In the genomic region with DNA sequence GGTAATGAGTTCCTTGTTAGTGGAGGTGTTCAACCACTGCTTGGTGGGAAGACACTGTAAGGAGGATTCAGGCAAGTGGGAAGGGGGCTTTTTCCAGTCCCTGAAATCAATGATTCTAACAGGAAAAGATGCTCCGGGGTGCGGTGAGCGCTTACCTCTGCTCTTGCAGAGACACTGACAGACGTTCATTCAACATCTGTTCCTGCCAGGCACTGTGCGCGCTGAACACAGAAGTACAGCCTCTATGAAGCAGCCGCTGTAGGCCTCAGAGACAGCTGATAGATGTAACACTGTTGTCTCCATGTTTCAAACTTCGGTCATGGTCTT, we compare ENCODE assay signal across 9 cellular contexts. TPM values are rescaled to one million over a fixed set of nuclear protein-coding genes. Genes with fewer than 3 reads are reported as not detected.
DNase-seq lines count a peak whose midpoint lies in the region; ATAC-seq, FAIRE-seq and TF ChIP-seq lines count a peak whose summit lies in the region.
"Had no signal": no experiment of that assay in that cellular context is flagged by ENCODE, and none has a peak within 500 bp of the region (broad histone marks: within the 10 kb centered on the region; RNA-seq: fewer than 3 reads in every experiment).

No MANE protein-coding gene starts in this region.

- H3K4me2 ChIP-seq in H1 (ENCODE audit: insufficient read depth in 1 of 2, low read depth in 2 of 2, low read length in 2 of 2) (peak overlapping the region; percentile 79 to 82), neuronal stem cell (ENCODE audit: insufficient read depth, low read length, poor library complexity, severe bottlenecking) (no peak overlapping the region)

- ATAC-seq in GM21526 (IDR thresholded peaks at IDR 0.05; ENCODE audit: low FRiP score, unreplicated experiment) (no peak), GM21619 (IDR thresholded peaks at IDR 0.05; ENCODE audit: unreplicated experiment) (no peak)

- no peak overlapping the region for H3K56ac ChIP-seq in H1 (replicated peaks; ENCODE audit: insufficient read length, low read depth, low read length)

- no peak overlapping the region for H3K23ac ChIP-seq in H1 (ENCODE audit: insufficient read length)
- no peak overlapping the region for H3K23ac ChIP-seq in neuronal stem cell (ENCODE audit: low read depth, low read length, poor library complexity)

- H3K4me3 ChIP-seq in CD4-positive, alpha-beta memory T cell (ENCODE audit: low read length in 2 of 2): peak overlapping the region in 1 of 2 donors; percentile 59
- H3K4me3 ChIP-seq in H1 (ENCODE audit: extremely low read depth in 1 of 4, insufficient read depth in 2 of 4, low read depth in 3 of 4, low read length in 4 of 4) (peak overlapping the region in 2 of 4 experiments; percentile 48 to 61; a peak in 3 of 8 replicates), neuronal stem cell (ENCODE audit: low read length in 2 of 2) (no peak overlapping the region)
- H3K4me3 ChIP-seq: K562 had no signal

- no peak overlapping the region for H3K9ac ChIP-seq in H1 (replicated peaks in 1 of 4; ENCODE audit: extremely low read depth in 1 of 4, low read depth in 3 of 4, low read length in 3 of 4)
- H3K9ac ChIP-seq in neuronal stem cell (ENCODE audit: low read depth, low read length, poor library complexity): no peak overlapping the region

- H3K9me3 Mint-ChIP-seq in CD4-positive, alpha-beta memory T cell: no peaks in the 10 kb centered on the region

- no peak for DNase-seq in CD4-positive, alpha-beta memory T cell
- DNase-seq in SHP77 (lab: John Stamatoyannopoulos, UW) (peak; percentile 26 to 45), H1 (ENCODE audit: low read depth in 1 of 2, low spot score in 2 of 2) (no peak), neuronal stem cell (ENCODE audit: low spot score) (no peak), NCI-H345 treated with DMSO at 0.1 percent for 48 hours (lab: John Stamatoyannopoulos, UW; ENCODE audit: unreplicated experiment) (no peak), AG08396 (ENCODE audit: low spot score) (no peak)

- H3K4ac ChIP-seq in H1 (replicated peaks; ENCODE audit: insufficient read length, low read depth, low read length) (no peak overlapping the region), neuronal stem cell (ENCODE audit: low read length) (no peak overlapping the region)

- CTCF ChIA-PET in CD4-positive, alpha-beta memory T cell (lab: Charles Lee; ENCODE audit: partially characterized antibody): interaction anchor here (1.5 kb wide), 1 partner anchor 99 kb away, joined by 6 read pairs; no protein-coding TSS in a partner anchor
- CTCF ChIA-PET in H1 (lab: Charles Lee; ENCODE audit: partially characterized antibody): interaction anchor here (0.5 to 1.6 kb wide), 2 partner anchors 87 to 176 kb away, joined by 3 read pairs; no protein-coding TSS in a partner anchor

- no peak for FAIRE-seq in H1 (lab: Jason Lieb, UNC)
- FAIRE-seq: K562 had no signal

- no peak overlapping the region for H2BK15ac ChIP-seq in H1 (ENCODE audit: low read length)
- H2BK15ac ChIP-seq in neuronal stem cell (ENCODE audit: low read length): no peak overlapping the region

- peaks cover 24 to 45% (median 36%) of the 10 kb centered on the region in 4 donors for H3K4me1 Mint-ChIP-seq in CD4-positive, alpha-beta memory T cell

- no peak overlapping the region for H4K91ac ChIP-seq in H1 (replicated peaks; ENCODE audit: insufficient read length, low read length)
- no peak overlapping the region for H4K91ac ChIP-seq in neuronal stem cell (ENCODE audit: low read depth, low read length, poor library complexity)

- H2AK5ac ChIP-seq in H1 (ENCODE audit: low read depth, low read length) (no peak overlapping the region), neuronal stem cell (ENCODE audit: low read depth, low read length) (no peak overlapping the region)

- peak overlapping the region; percentile 89 to 97 (median 94) for H3K4me3 Mint-ChIP-seq in CD4-positive, alpha-beta memory T cell

- intact Hi-C loops in CD4-positive, alpha-beta memory T cell (cut with micrococcal nuclease): loop anchor here (10.0 kb wide), 1 partner anchor 1030 kb away; the partner anchor contains the start of gene YPEL5

- H3K14ac ChIP-seq in H1 (ENCODE audit: insufficient read length): no peak overlapping the region
- H3K14ac ChIP-seq in neuronal stem cell (ENCODE audit: low read length): no peak overlapping the region

- TF ChIP-seq RAD21 in H1 (IDR thresholded peaks at IDR 0.05 in 1 of 2, conservative IDR thresholded peaks at IDR 0.05 in 1 of 2; ENCODE audit: low read depth in 2 of 2, low read length in 2 of 2): no peak

- peaks cover 0 to 9% of the 10 kb centered on the region in 2 donors for H3K36me3 Mint-ChIP-seq in CD4-positive, alpha-beta memory T cell

- no peaks in the 10 kb centered on the region for H3K27me3 ChIP-seq in CD4-positive, alpha-beta memory T cell (ENCODE audit: insufficient read depth, low read length)
- H3K27me3 ChIP-seq in H1 (replicated peaks in 1 of 4; ENCODE audit: control insufficient read depth in 3 of 4, extremely low read depth in 1 of 4, insufficient read depth in 3 of 4, low read length in 3 of 4) (peaks cover 34 to 44% (median 42%) of the 10 kb centered on the region in 4 experiments), neuronal stem cell (ENCODE audit: control insufficient read depth in 3 of 3, insufficient read depth in 3 of 3, low read depth in 1 of 3, low read length in 3 of 3) (peaks cover 2 to 43% (median 24%) of the 10 kb centered on the region in 3 experiments)

- H3K9me3 ChIP-seq in CD4-positive, alpha-beta memory T cell (ENCODE audit: control insufficient read depth in 1 of 2, low read length in 2 of 2): no peaks in the 10 kb centered on the region
- H3K9me3 ChIP-seq in H1 (ENCODE audit: insufficient read depth in 2 of 2, low read depth in 1 of 2, low read length in 1 of 2): no peaks in the 10 kb centered on the region
- H3K9me3 ChIP-seq in neuronal stem cell (replicated peaks in 1 of 2; ENCODE audit: control insufficient read depth in 2 of 2, insufficient read depth in 1 of 2, low read depth in 1 of 2, low read length in 2 of 2): peaks cover 0 to 2% of the 10 kb centered on the region in 2 donors

- WGBS in H1 (ENCODE audit: extremely low coverage in 1 of 2, insufficient coverage in 1 of 2, insufficient read length in 1 of 2, insufficient replicate concordance in 2 of 2, low coverage in 1 of 2, low lambda C conversion rate in 2 of 2, missing lambda C conversion rate in 1 of 2), 2 experiments: 86% methylated on average over 8 of the region's 8 CpGs; no CpG with 5 or more reads in 1 of the 2 experiments
- WGBS in neuronal stem cell (ENCODE audit: extremely low coverage in 2 of 2, insufficient read length in 2 of 2, insufficient replicate concordance in 1 of 2), 2 donors: no CpG with 5 or more reads among the region's 8 CpGs

- H3K23me2 ChIP-seq in H1 (ENCODE audit: low read depth, low read length): peaks cover 6% of the 10 kb centered on the region; the same call in 1 of the 2 replicates

- H4K8ac ChIP-seq in H1 (ENCODE audit: extremely low read depth, insufficient read depth, low read length) (no peak overlapping the region), neuronal stem cell (ENCODE audit: low read depth, low read length) (no peak overlapping the region)

- H2BK120ac ChIP-seq in H1 (replicated peaks; ENCODE audit: low read depth, low read length) (no peak overlapping the region), neuronal stem cell (ENCODE audit: low read depth, low read length) (no peak overlapping the region)

- H3K4me1 ChIP-seq in CD4-positive, alpha-beta memory T cell (ENCODE audit: insufficient read depth, low read length): peaks cover 40% of the 10 kb centered on the region
- H3K4me1 ChIP-seq in H1 (replicated peaks in 1 of 4; ENCODE audit: control insufficient read depth in 3 of 4, insufficient read depth in 4 of 4, low read length in 3 of 4) (peaks cover 0 to 5% (median 0%) of the 10 kb centered on the region in 4 experiments; a peak in 1 of 7 replicates), neuronal stem cell (ENCODE audit: control insufficient read depth in 2 of 2, insufficient read depth in 1 of 2, low read depth in 1 of 2, low read length in 2 of 2) (peaks cover 0 to 3% of the 10 kb centered on the region in 2 donors)

- TF ChIP-seq EP300 in H1 (IDR thresholded peaks at IDR 0.05; ENCODE audit: borderline replicate concordance in 1 of 2, low read depth in 2 of 2, low read length in 2 of 2): no peak

- H2BK5ac ChIP-seq in H1 (ENCODE audit: low read depth, low read length): no peak overlapping the region
- no peak overlapping the region for H2BK5ac ChIP-seq in neuronal stem cell (ENCODE audit: low read length)

- no peaks in the 10 kb centered on the region for H3K79me2 ChIP-seq in H1 (ENCODE audit: control insufficient read depth in 1 of 2, insufficient read depth in 2 of 2, low read length in 2 of 2)

- no peak overlapping the region for H2BK20ac ChIP-seq in H1 (ENCODE audit: low read length)

- H2AFZ ChIP-seq in H1 (ENCODE audit: low read length) (no peak overlapping the region), neuronal stem cell (ENCODE audit: low read length) (peak overlapping the region; percentile 91)

- no peaks in the 10 kb centered on the region for H3K79me1 ChIP-seq in H1 (ENCODE audit: low read depth, low read length)
- H3K79me1 ChIP-seq in neuronal stem cell (ENCODE audit: low read depth, low read length): no peaks in the 10 kb centered on the region

- peak overlapping the region; percentile 56 for H3K27ac ChIP-seq in CD4-positive, alpha-beta memory T cell (ENCODE audit: low read depth, low read length)
- no peak overlapping the region for H3K27ac ChIP-seq in H1 (ENCODE audit: low read depth, low read length)
- H3K27ac ChIP-seq in neuronal stem cell (replicated peaks; ENCODE audit: low read length): no peak overlapping the region

- no peak for TF ChIP-seq POLR2A in H1 (IDR thresholded peaks at IDR 0.05; ENCODE audit: control extremely low read depth in 1 of 2, low read depth in 2 of 2, low read length in 2 of 2)

- H3K27me3 Mint-ChIP-seq in CD4-positive, alpha-beta memory T cell: peaks cover 0 to 2% of the 10 kb centered on the region in 2 donors

- POLR2A ChIA-PET in CD4-positive, alpha-beta memory T cell (lab: Charles Lee; ENCODE audit: partially characterized antibody): interaction anchor here (0.8 to 8.6 kb wide), 2 partner anchors 8 to 100 kb away, joined by 3 to 209 read pairs; no protein-coding TSS in a partner anchor
- POLR2A ChIA-PET in H1 (lab: Charles Lee; ENCODE audit: partially characterized antibody): no interaction called here

- H4K20me1 ChIP-seq in H1 (replicated peaks in 1 of 2; ENCODE audit: control insufficient read depth in 1 of 2, insufficient read depth in 2 of 2, low read length in 2 of 2): peaks cover 0 to 2% of the 10 kb centered on the region in 2 experiments

- no peak for TF ChIP-seq CTCF in H1 (IDR thresholded peaks at IDR 0.05; ENCODE audit: control extremely low read depth in 1 of 3, insufficient read depth in 1 of 3, low read depth in 1 of 3, low read length in 3 of 3)

- 0 out of 2 replicates have a peak overlapping the region, but pooled peaks have one; percentile 50 for H2BK12ac ChIP-seq in H1 (ENCODE audit: low read depth, low read length)
- H2BK12ac ChIP-seq in neuronal stem cell (ENCODE audit: low read length): no peak overlapping the region

- peak overlapping the region; percentile 87 to 98 (median 96) for H3K27ac Mint-ChIP-seq in CD4-positive, alpha-beta memory T cell

- H4K5ac ChIP-seq in H1 (ENCODE audit: insufficient read length, low read depth, low read length): no peak overlapping the region

- H3K36me3 ChIP-seq in CD4-positive, alpha-beta memory T cell (ENCODE audit: insufficient read depth, low read length): no peaks in the 10 kb centered on the region
- H3K36me3 ChIP-seq in H1 (ENCODE audit: control insufficient read depth in 2 of 4, insufficient read depth in 4 of 4, low read length in 3 of 4): no peaks in the 10 kb centered on the region; a peak in 1 of 8 replicates
- no peaks in the 10 kb centered on the region for H3K36me3 ChIP-seq in neuronal stem cell (replicated peaks in 1 of 2; ENCODE audit: control insufficient read depth in 2 of 2, insufficient read depth in 2 of 2, low read length in 2 of 2)

- no peak overlapping the region for H3K18ac ChIP-seq in H1 (ENCODE audit: extremely low read depth, low read length)
- no peak overlapping the region for H3K18ac ChIP-seq in neuronal stem cell (ENCODE audit: low read length)

RNA-seq across cellular contexts. Expression of gene CLIP4, which starts 0.7 kb away (rescaled TPM):
- 10 to 100 TPM; 65.2 to 69.2 TPM for total RNA-seq in CD4-positive, alpha-beta memory T cell
- 10 to 100 TPM; 23.1 to 24.6 TPM for polyA plus RNA-seq in CD4-positive, alpha-beta memory T cell
- total RNA-seq in H1 (2021; fragmentation: NEBNext Ultra II Directional; extraction: Animal tissue kit (Norgen Biotek cat#: 25700)): 0.09 TPM in 1 of 2 replicates, not detected in the other
- 0.02 and 0.08 TPM in 2 replicates for polyA plus RNA-seq in H1 (2011; rRNA removed)
- 0.05 TPM for polyA plus RNA-seq in H1 (2011; cell fraction: cytosol; rRNA removed)
- polyA plus RNA-seq in H1 (2011; cell fraction: nucleus; rRNA removed): 0.26 TPM
- 0.05 to 0.37 TPM (median 0.16 TPM) in 4 replicates for polyA plus RNA-seq in H1 (2012, experiment 1 of 2)
- 0.09 TPM for polyA plus RNA-seq in H1 (2012, experiment 2 of 2)
- polyA plus RNA-seq in H1 (2013, experiment 1 of 2): 0.08 TPM
- polyA plus RNA-seq in H1 (2013, experiment 2 of 2): 0.09 TPM
- 0.16 and 0.17 TPM in 2 replicates for polyA minus RNA-seq in H1 (2011; rRNA and poly(A)+ RNA removed)
- polyA minus RNA-seq in H1 (2011; cell fraction: cytosol; rRNA and poly(A)+ RNA removed): not detected
- 0.70 TPM for polyA minus RNA-seq in H1 (2011; cell fraction: nucleus; rRNA and poly(A)+ RNA removed)
- polyA plus RNA-seq in neuronal stem cell (2013, experiment 1 of 2): 2.2 TPM
- polyA plus RNA-seq in neuronal stem cell (2013, experiment 2 of 2): 2.4 TPM

RNA-seq across cellular contexts. Expression of gene PCARE, which starts 40.2 kb away (rescaled TPM):
- not detected for total RNA-seq in CD4-positive, alpha-beta memory T cell
- polyA plus RNA-seq in CD4-positive, alpha-beta memory T cell: not detected
- total RNA-seq in H1 (2021; fragmentation: NEBNext Ultra II Directional; extraction: Animal tissue kit (Norgen Biotek cat#: 25700)): not detected in 2 replicates
- not detected in 2 replicates for polyA plus RNA-seq in H1 (2011; rRNA removed)
- polyA plus RNA-seq in H1 (2011; cell fraction: cytosol; rRNA removed): not detected
- not detected for polyA plus RNA-seq in H1 (2011; cell fraction: nucleus; rRNA removed)
- not detected in 4 replicates for polyA plus RNA-seq in H1 (2012, experiment 1 of 2)
- polyA plus RNA-seq in H1 (2012, experiment 2 of 2): not detected
- not detected for polyA plus RNA-seq in H1 (2013, experiment 1 of 2)
- polyA plus RNA-seq in H1 (2013, experiment 2 of 2): not detected
- polyA minus RNA-seq in H1 (2011; rRNA and poly(A)+ RNA removed): not detected in 2 replicates
- polyA minus RNA-seq in H1 (2011; cell fraction: cytosol; rRNA and poly(A)+ RNA removed): not detected
- polyA minus RNA-seq in H1 (2011; cell fraction: nucleus; rRNA and poly(A)+ RNA removed): not detected
- not detected for polyA plus RNA-seq in neuronal stem cell (2013, experiment 1 of 2)
- not detected for polyA plus RNA-seq in neuronal stem cell (2013, experiment 2 of 2)
- total RNA-seq: K562 had no signal
- polyA plus RNA-seq: K562 had no signal

Comparison
In these comparisons a context has a peak if more than half of its experiments do, and no peak if none do; other contexts are left out.
1. DNase-seq: peak in SHP77 (2 of 2); none in CD4-positive, alpha-beta memory T cell (0 of 5), H1 (0 of 2), neuronal stem cell (single experiment), NCI-H345 treated with DMSO at 0.1 percent for 48 hours (single experiment) and AG08396 (single experiment).
2. RNA of gene CLIP4, which starts 0.7 kb away (total RNA-seq): 65.2 to 69.2 TPM in CD4-positive, alpha-beta memory T cell; 0.09 TPM in H1; every median in the first group is over 10 times any median in the second.